11 cellular contexts compared by ENCODE assay signal in genomic region chr1:23273450-23274133, GRCh38. TPM values are rescaled to one million over a fixed set of nuclear protein-coding genes. Genes with fewer than 3 reads are reported as not detected.
A peak's percentile ranks its signal among the peaks of the same experiment; 100 is the strongest.
DNase-seq lines count a peak whose midpoint lies in the region; ATAC-seq and TF ChIP-seq lines count a peak whose summit lies in the region.
"Had no signal": no experiment of that assay in that cellular context is flagged by ENCODE, and none has a peak within 500 bp of the region (broad histone marks: within the 10 kb centered on the region; RNA-seq: fewer than 3 reads in every experiment).

No MANE protein-coding gene starts in this region.

- no peak overlapping the region for H3K4me2 ChIP-seq in IMR-90 (ENCODE audit: low read depth, low read length)

- no peaks in the 10 kb centered on the region for H3K36me3 ChIP-seq in IMR-90 (ENCODE audit: control insufficient read depth, insufficient read depth, low read length)

- H3K18ac ChIP-seq in IMR-90 (ENCODE audit: low read depth, low read length): peak overlapping the region; percentile 12; the same call in 1 of the 2 replicates

- no peaks in the 10 kb centered on the region for H3K27me3 ChIP-seq in IMR-90 (ENCODE audit: control insufficient read depth, insufficient read depth, low read length)

- peak overlapping the region; percentile 3 for H2BK5ac ChIP-seq in IMR-90 (ENCODE audit: low read depth, low read length, poor library complexity, severe bottlenecking)

- peak overlapping the region; percentile 24; the same call in 1 of the 2 replicates for H2BK20ac ChIP-seq in IMR-90 (ENCODE audit: low read depth, low read length)

- WGBS in IMR-90 (ENCODE audit: extremely low coverage in 2 of 2, insufficient read length in 1 of 2), 2 experiments: 61% methylated on average over 3 of the region's 8 CpGs; no CpG with 5 or more reads in 1 of the 2 experiments

- intact Hi-C loops in IMR-90 (cut with micrococcal nuclease): loop anchor here (2.0 to 5.0 kb wide), 3 partner anchors 76 to 297 kb away; no protein-coding TSS in a partner anchor

- ATAC-seq in IMR-90 (ENCODE audit: low read depth) (peak; percentile 89), GM21390 (IDR thresholded peaks at IDR 0.05; ENCODE audit: unreplicated experiment) (no peak)

- TF ChIP-seq POLR2A in IMR-90 (IDR thresholded peaks at IDR 0.05; ENCODE audit: low read depth, low read length): no peak

- H3K27ac Mint-ChIP-seq in progenitor cell of endocrine pancreas: no peak overlapping the region

- H2AFZ ChIP-seq in IMR-90 (replicated peaks; ENCODE audit: low read length, poor library complexity): no peak overlapping the region

- no peak overlapping the region for H3K14ac ChIP-seq in IMR-90 (replicated peaks; ENCODE audit: low read depth, low read length)

- peak overlapping the region; percentile 71; the same call in 1 of the 3 replicates for H2BK15ac ChIP-seq in IMR-90 (ENCODE audit: low read depth, low read length)

- no peak overlapping the region for H2AK9ac ChIP-seq in IMR-90 (replicated peaks; ENCODE audit: low read depth, low read length, poor library complexity)

- POLR2A ChIA-PET in IMR-90 (lab: Charles Lee; ENCODE audit: unreplicated experiment): no interaction called here

- no peak overlapping the region for H3K56ac ChIP-seq in IMR-90 (ENCODE audit: extremely low read depth, insufficient read depth, low read length)

- peak overlapping the region; percentile 40 for H3K4ac ChIP-seq in IMR-90 (ENCODE audit: low read depth, low read length)

- peak overlapping the region; percentile 12; the same call in 1 of the 2 replicates for H3K27ac ChIP-seq in IMR-90 (ENCODE audit: insufficient read depth, low read length)
- H3K27ac ChIP-seq: coronary artery had no signal

- H4K5ac ChIP-seq in IMR-90 (ENCODE audit: low read depth, low read length): no peak overlapping the region

- dilution Hi-C loops in IMR-90 (cut with HindIII; ENCODE audit: low sequenced_read_pairs, unreplicated experiment): no loop called here

- peak; percentile 59 for DNase-seq in AG08396 (ENCODE audit: low spot score)
- peak; percentile 95 for DNase-seq in IMR-90
- DNase-seq in astrocyte of the spinal cord (ENCODE audit: low read depth, low spot score): peak; percentile 85
- peak; percentile 18 for DNase-seq in kidney glomerular epithelial cell (lab: John Stamatoyannopoulos, UW)
- no peak for DNase-seq in NCI-H1436 (lab: John Stamatoyannopoulos, UW)
- no peak for DNase-seq in GOT3 (lab: John Stamatoyannopoulos, UW)
- no peak for DNase-seq in progenitor cell of endocrine pancreas (ENCODE audit: low spot score, unreplicated experiment)
- DNase-seq: activated T-cell treated with anti-CD3 and anti-CD28 coated beads, Interleukin-2, amount 50 U/mL, for 48 hours; NCI-H2107 had no signal

- H3K27me3 Mint-ChIP-seq in progenitor cell of endocrine pancreas: no peaks in the 10 kb centered on the region

- TF ChIP-seq CTCF in IMR-90 (conservative IDR thresholded peaks at IDR 0.05; ENCODE audit: low read depth, low read length) (no peak), astrocyte of the spinal cord (IDR thresholded peaks at IDR 0.05; ENCODE audit: low read depth, low read length) (no peak), progenitor cell of endocrine pancreas (IDR thresholded peaks at IDR 0.05; ENCODE audit: unreplicated experiment) (no peak)

- H2AK5ac ChIP-seq in IMR-90 (ENCODE audit: low read depth, low read length): peak overlapping the region; percentile 35; the same call in 1 of the 2 replicates

- no TSS peak for BruUV-seq in IMR-90 (replicated peaks; lab: Mats Ljungman, UMichigan)

- CTCF ChIA-PET in IMR-90 (lab: Yijun Ruan, JAX): interaction anchor here (0.6 to 0.8 kb wide), 4 partner anchors 9 to 599 kb away, joined by 4 to 8 read pairs (median 6); no protein-coding TSS in a partner anchor

- peaks cover 0 to 7% of the 10 kb centered on the region in 2 experiments; a peak in 2 of 4 replicates for H3K79me1 ChIP-seq in IMR-90 (ENCODE audit: low read depth in 1 of 2, low read length in 2 of 2)

- H2BK120ac ChIP-seq in IMR-90 (ENCODE audit: low read depth, low read length): peak overlapping the region; percentile 51; the same call in 1 of the 2 replicates

- no peak overlapping the region for H3K4me3 Mint-ChIP-seq in progenitor cell of endocrine pancreas (ENCODE audit: low read depth)

- H3K4me3 ChIP-seq in IMR-90 (ENCODE audit: insufficient read depth, low read depth, low read length): no peak overlapping the region
- H3K4me3 ChIP-seq in astrocyte of the spinal cord (ENCODE audit: low read depth, low read length): no peak overlapping the region
- H3K4me3 ChIP-seq: coronary artery had no signal

- no peak overlapping the region for H4K8ac ChIP-seq in IMR-90 (ENCODE audit: low read depth in 2 of 2, low read length in 2 of 2)

- peaks cover 8% of the 10 kb centered on the region for H3K9me1 ChIP-seq in IMR-90 (ENCODE audit: insufficient read depth, low read length)

- H3K4me1 ChIP-seq in IMR-90 (ENCODE audit: control insufficient read depth, insufficient read depth, low read length): no peaks in the 10 kb centered on the region; the same call in 1 of the 2 replicates

- no peaks in the 10 kb centered on the region for H3K9me3 Mint-ChIP-seq in progenitor cell of endocrine pancreas (ENCODE audit: low read depth)

- in situ Hi-C loops in IMR-90 (cut with MboI; ENCODE audit: low sequenced_read_pairs): no loop called here
- in situ Hi-C loops in astrocyte of the spinal cord (cut with HindIII; ENCODE audit: low sequenced_read_pairs): no loop called here

- no peak for TF ChIP-seq RAD21 in IMR-90 (IDR thresholded peaks at IDR 0.05; ENCODE audit: low read length)

- H3K4me1 Mint-ChIP-seq in progenitor cell of endocrine pancreas (ENCODE audit: low read depth): no peaks in the 10 kb centered on the region

- H3K9ac ChIP-seq in IMR-90 (ENCODE audit: low read depth, low read length): no peak overlapping the region

- no peaks in the 10 kb centered on the region for H3K9me3 ChIP-seq in IMR-90 (ENCODE audit: control insufficient read depth, insufficient read depth, low read length)

- no peak overlapping the region for H4K91ac ChIP-seq in IMR-90 (ENCODE audit: insufficient read depth, low read depth, low read length)

- no peaks in the 10 kb centered on the region for H4K20me1 ChIP-seq in IMR-90 (ENCODE audit: insufficient read depth, low read length)

- H3K36me3 Mint-ChIP-seq in progenitor cell of endocrine pancreas (ENCODE audit: insufficient read depth): no peaks in the 10 kb centered on the region

- no peak overlapping the region for H3K23ac ChIP-seq in IMR-90 (ENCODE audit: low read depth, low read length)

TF ChIP-seq in IMR-90, 13 proteins besides CTCF, POLR2A, EP300 and RAD21:
- TF ChIP-seq RFX5 (IDR thresholded peaks at IDR 0.05; ENCODE audit: low read depth, low read length) (no peak), MAFK (IDR thresholded peaks at IDR 0.05; ENCODE audit: low read depth, low read length) (0 out of 2 replicates have a peak, but pooled peaks have one; percentile 1)

RNA-seq across cellular contexts. Expression of gene HTR1D, which starts 56.3 kb away (rescaled TPM):
- under 0.01 and 0.18 TPM in 2 replicates for total RNA-seq in IMR-90 (2012; rRNA removed)
- 0.03 and 0.06 TPM in 2 replicates for polyA plus RNA-seq in IMR-90 (2012; rRNA removed)
- 0.04 TPM in 1 of 2 replicates, not detected in the other for polyA plus RNA-seq in IMR-90 (2012; cell fraction: cytosol; rRNA removed)
- polyA plus RNA-seq in IMR-90 (2012; cell fraction: nucleus; rRNA removed; ENCODE audit: low replicate concordance): 0.10 and 0.13 TPM in 2 replicates
- 0.20 and 0.31 TPM in 2 replicates for total RNA-seq in progenitor cell of endocrine pancreas

Comparison
In these comparisons a context has a peak if more than half of its experiments do, and no peak if none do; other contexts are left out.
1. DNase-seq: peak in AG08396 (single experiment), IMR-90 (single experiment), astrocyte of the spinal cord (single experiment) and kidney glomerular epithelial cell (single experiment); none in NCI-H1436 (single experiment), GOT3 (single experiment) and progenitor cell of endocrine pancreas (single experiment).